In genomic region chr19:47436712-47437401, GRCh38 we compare ENCODE assay signal across 8 cellular contexts. TPM values are rescaled to one million over a fixed set of nuclear protein-coding genes. Genes with fewer than 3 reads are reported as not detected.
DNase-seq lines count a peak whose midpoint lies in the region; ATAC-seq and TF ChIP-seq lines count a peak whose summit lies in the region.

No MANE protein-coding gene starts in this region.

- H4K20me1 ChIP-seq in IMR-90 (ENCODE audit: insufficient read depth, low read length) (peaks cover 4% of the 10 kb centered on the region; the same call in 1 of the 2 replicates), PC-9 (ENCODE audit: insufficient read depth) (no peaks in the 10 kb centered on the region)

- no peak overlapping the region for H3K56ac ChIP-seq in IMR-90 (ENCODE audit: extremely low read depth, insufficient read depth, low read length)

- no peaks in the 10 kb centered on the region for H3K79me1 ChIP-seq in IMR-90 (ENCODE audit: low read depth in 1 of 2, low read length in 2 of 2)

- TF ChIP-seq RAD21 in IMR-90 (IDR thresholded peaks at IDR 0.05; ENCODE audit: low read length) = peak; percentile 93

- H3K23ac ChIP-seq in IMR-90 (ENCODE audit: low read depth, low read length) = no peak overlapping the region

- 49% methylated on average over 8 of the region's 17 CpGs; no CpG with 5 or more reads in 1 of the 2 experiments for WGBS in IMR-90 (ENCODE audit: extremely low coverage in 2 of 2, insufficient read length in 1 of 2), 2 experiments
- 52% methylated on average over 11 of the region's 17 CpGs for WGBS in esophagus muscularis mucosa

- H3K4me1 ChIP-seq in IMR-90 (ENCODE audit: control insufficient read depth, insufficient read depth, low read length) = no peaks in the 10 kb centered on the region
- no peaks in the 10 kb centered on the region for H3K4me1 ChIP-seq in PC-9 (replicated peaks; ENCODE audit: insufficient read depth)
- peaks cover 0 to 10% (median 6%) of the 10 kb centered on the region in 4 donors for H3K4me1 ChIP-seq in esophagus muscularis mucosa

- no peaks in the 10 kb centered on the region for H3K79me2 ChIP-seq in PC-9 (ENCODE audit: low read depth)

- H3K4me2 ChIP-seq in IMR-90 (ENCODE audit: low read depth, low read length) (no peak overlapping the region), PC-9 (no peak overlapping the region)

- no peak overlapping the region for H2BK120ac ChIP-seq in IMR-90 (ENCODE audit: low read depth, low read length)

- H3K27ac ChIP-seq in IMR-90 (ENCODE audit: insufficient read depth, low read length) (no peak overlapping the region), PC-9 (no peak overlapping the region), esophagus muscularis mucosa (replicated peaks in 1 of 4) (no peak overlapping the region)

- no peak overlapping the region for H3K4ac ChIP-seq in IMR-90 (ENCODE audit: low read depth, low read length)

- H3K36me3 Mint-ChIP-seq in natural killer cell treated with Interleukin-12 subunit alpha and Interleukin-12 subunit beta and Interleukin-15 and Interleukin-18, amount 100 ng/mL, for 72 hours = no peaks in the 10 kb centered on the region

- H4K5ac ChIP-seq in IMR-90 (ENCODE audit: low read depth, low read length) = no peak overlapping the region

- H3K9me2 ChIP-seq in PC-9 (ENCODE audit: insufficient read depth) = no peaks in the 10 kb centered on the region

- H2BK5ac ChIP-seq in IMR-90 (ENCODE audit: low read depth, low read length, poor library complexity, severe bottlenecking) = no peak overlapping the region

- H3K9me3 Mint-ChIP-seq in natural killer cell treated with Interleukin-12 subunit alpha and Interleukin-12 subunit beta and Interleukin-15 and Interleukin-18, amount 100 ng/mL, for 72 hours = no peaks in the 10 kb centered on the region

- no peak overlapping the region for H2BK15ac ChIP-seq in IMR-90 (ENCODE audit: low read depth, low read length)

- H3K9me3 ChIP-seq in IMR-90 (ENCODE audit: control insufficient read depth, insufficient read depth, low read length) = no peaks in the 10 kb centered on the region
- H3K9me3 ChIP-seq in PC-9 (ENCODE audit: insufficient read depth, low read depth) = no peaks in the 10 kb centered on the region
- H3K9me3 ChIP-seq in esophagus muscularis mucosa = no peaks in the 10 kb centered on the region

- peaks cover 15% of the 10 kb centered on the region for H3F3A ChIP-seq in PC-9 (ENCODE audit: insufficient read depth, low read depth)

- no peak overlapping the region for H4K8ac ChIP-seq in IMR-90 (ENCODE audit: low read depth in 2 of 2, low read length in 2 of 2)

- no peak overlapping the region for H3K27ac Mint-ChIP-seq in natural killer cell treated with Interleukin-12 subunit alpha and Interleukin-12 subunit beta and Interleukin-15 and Interleukin-18, amount 100 ng/mL, for 72 hours

- no peak for TF ChIP-seq EP300 in esophagus muscularis mucosa (IDR thresholded peaks at IDR 0.05)

- in situ Hi-C loops in IMR-90 (cut with MboI; ENCODE audit: low sequenced_read_pairs) = loop anchor here (5.0 to 10.0 kb wide), 2 partner anchors 270 to 348 kb away; no protein-coding TSS in a partner anchor

- H2AFZ ChIP-seq in IMR-90 (replicated peaks; ENCODE audit: low read length, poor library complexity) (peak overlapping the region; percentile 61), PC-9 (no peak overlapping the region)

- CTCF ChIA-PET in IMR-90 (lab: Yijun Ruan, JAX) (interaction anchor here (0.6 to 3.2 kb wide), 8 partner anchors 9 to 273 kb away, joined by 3 to 20 read pairs (median 7); no protein-coding TSS in a partner anchor), PC-9 (lab: Charles Lee) (interaction anchor here (0.5 to 1.5 kb wide), 16 partner anchors 9 to 625 kb away, joined by 3 to 27 read pairs (median 3); partner anchors contain the start of genes DHX34 and KPTN)

- no peak overlapping the region for H3K18ac ChIP-seq in IMR-90 (ENCODE audit: low read depth, low read length)

- ATAC-seq in IMR-90 (ENCODE audit: low read depth) = peak; percentile 96
- peak; percentile 83 to 91 for ATAC-seq in natural killer cell treated with Interleukin-12 subunit alpha and Interleukin-12 subunit beta and Interleukin-15 and Interleukin-18, amount 100 ng/mL, for 72 hours
- ATAC-seq in GM21723 (IDR thresholded peaks at IDR 0.05; ENCODE audit: unreplicated experiment) = no peak

- DNase-seq in DMS53 treated with DMSO at 0.1 percent for 48 hours (lab: John Stamatoyannopoulos, UW; ENCODE audit: unreplicated experiment) (peak; percentile 62), IMR-90 (peak; percentile 47), PC-9 (peak; percentile 60 to 77), activated T-cell treated with anti-CD3 and anti-CD28 coated beads for 48 hours (ENCODE audit: low read depth) (peak; percentile 76), esophagus muscularis mucosa (ENCODE audit: extremely low spot score) (peak; percentile 94)
- peak; percentile 82 for DNase-seq in natural killer cell treated with Interleukin-12 subunit alpha and Interleukin-12 subunit beta and Interleukin-15 and Interleukin-18, amount 100 ng/mL, for 72 hours (ENCODE audit: low spot score)
- peak; percentile 67 for DNase-seq in stimulated activated naive CD4-positive, alpha-beta T cell treated with Interleukin-2 at 50 U/mL for 16 hours (lab: John Stamatoyannopoulos, UW)

- H4K91ac ChIP-seq in IMR-90 (ENCODE audit: insufficient read depth, low read depth, low read length) = no peak overlapping the region

- H3K36me3 ChIP-seq in IMR-90 (ENCODE audit: control insufficient read depth, insufficient read depth, low read length) (no peaks in the 10 kb centered on the region), PC-9 (ENCODE audit: low read depth) (no peaks in the 10 kb centered on the region), esophagus muscularis mucosa (no peaks in the 10 kb centered on the region)

- TF ChIP-seq CTCF in IMR-90 (conservative IDR thresholded peaks at IDR 0.05; ENCODE audit: low read depth, low read length) (peak; percentile 82), PC-9 (conservative IDR thresholded peaks at IDR 0.05) (peak; percentile 98), esophagus muscularis mucosa (IDR thresholded peaks at IDR 0.05) (peak; percentile 84 to 94 (median 89))

- POLR2A ChIA-PET in IMR-90 (lab: Charles Lee; ENCODE audit: unreplicated experiment) (no interaction called here), PC-9 (lab: Charles Lee; ENCODE audit: unreplicated experiment) (interaction anchor here (0.6 kb wide), 1 partner anchor 1182 kb away, joined by 3 read pairs; the partner anchor contains the start of gene RPL18)

- BruUV-seq in IMR-90 (replicated peaks; lab: Mats Ljungman, UMichigan) = no TSS peak
- BruUV-seq in PC-9 (replicated peaks; lab: Mats Ljungman, UMichigan) = no TSS peak

- TF ChIP-seq POLR2A in IMR-90 (IDR thresholded peaks at IDR 0.05; ENCODE audit: low read depth, low read length) = no peak
- no peak for TF ChIP-seq POLR2A in esophagus muscularis mucosa (IDR thresholded peaks at IDR 0.05; ENCODE audit: low read depth)

- dilution Hi-C loops in IMR-90 (cut with HindIII; ENCODE audit: low sequenced_read_pairs, unreplicated experiment) = no loop called here

- H3K4me3 ChIP-seq in IMR-90 (ENCODE audit: insufficient read depth, low read depth, low read length) (no peak overlapping the region), PC-9 (no peak overlapping the region), esophagus muscularis mucosa (no peak overlapping the region)

- no peaks in the 10 kb centered on the region; the same call in 1 of the 2 replicates for H3K9me1 ChIP-seq in IMR-90 (ENCODE audit: insufficient read depth, low read length)

- no peak overlapping the region for H3K14ac ChIP-seq in IMR-90 (replicated peaks; ENCODE audit: low read depth, low read length)

- no peak overlapping the region for H2BK20ac ChIP-seq in IMR-90 (ENCODE audit: low read depth, low read length)

- peak overlapping the region; percentile 92 for H2AK9ac ChIP-seq in IMR-90 (replicated peaks; ENCODE audit: low read depth, low read length, poor library complexity)

- H3K27me3 Mint-ChIP-seq in natural killer cell treated with Interleukin-12 subunit alpha and Interleukin-12 subunit beta and Interleukin-15 and Interleukin-18, amount 100 ng/mL, for 72 hours = peaks cover 35 to 68% of the 10 kb centered on the region in 2 donors

- no peak overlapping the region for H3K4me3 Mint-ChIP-seq in natural killer cell treated with Interleukin-12 subunit alpha and Interleukin-12 subunit beta and Interleukin-15 and Interleukin-18, amount 100 ng/mL, for 72 hours

- intact Hi-C loops in IMR-90 (cut with micrococcal nuclease) (loop anchor here (1.0 to 5.0 kb wide), 5 partner anchors 45 to 270 kb away; partner anchors contain the start of genes KPTN and NAPA), PC-9 (cut with micrococcal nuclease; ENCODE audit: unreplicated experiment) (loop anchor here (1.0 to 2.0 kb wide), 4 partner anchors 46 to 270 kb away; partner anchors contain the start of gene BICRA), esophagus muscularis mucosa (cut with DNase I) (loop anchor here (1.0 to 10.0 kb wide), 5 partner anchors 45 to 348 kb away; partner anchors contain the start of gene KPTN)

- no peak overlapping the region for H2AK5ac ChIP-seq in IMR-90 (ENCODE audit: low read depth, low read length)

- H3K9ac ChIP-seq in IMR-90 (ENCODE audit: low read depth, low read length) = no peak overlapping the region

- H3K27me3 ChIP-seq in IMR-90 (ENCODE audit: control insufficient read depth, insufficient read depth, low read length) = peaks cover 15% of the 10 kb centered on the region
- peaks cover 28% of the 10 kb centered on the region for H3K27me3 ChIP-seq in PC-9 (ENCODE audit: insufficient read depth, low read depth)
- peaks cover 0 to 54% (median 0%) of the 10 kb centered on the region in 4 donors for H3K27me3 ChIP-seq in esophagus muscularis mucosa

- peaks cover 12 to 21% of the 10 kb centered on the region in 2 donors for H3K4me1 Mint-ChIP-seq in natural killer cell treated with Interleukin-12 subunit alpha and Interleukin-12 subunit beta and Interleukin-15 and Interleukin-18, amount 100 ng/mL, for 72 hours (ENCODE audit: low read depth in 2 of 2)

RNA-seq across cellular contexts. Expression of gene MEIS3, which starts 17.5 kb away (rescaled TPM):
- total RNA-seq in IMR-90 (2012; rRNA removed) (28.3 and 32.4 TPM in 2 replicates), PC-9 (2021) (1.9 and 4.9 TPM in 2 replicates), esophagus muscularis mucosa (10 to 100 TPM; 22.8 to 33.2 (median 30.7) TPM)
- polyA plus RNA-seq in IMR-90 (2012; rRNA removed) = 33.0 TPM in 2 replicates
- polyA plus RNA-seq in IMR-90 (2012; cell fraction: cytosol; rRNA removed) = 33.1 and 39.8 TPM in 2 replicates
- 97.7 and 112 TPM in 2 replicates for polyA plus RNA-seq in IMR-90 (2012; cell fraction: nucleus; rRNA removed; ENCODE audit: low replicate concordance)
- not detected for total RNA-seq in natural killer cell treated with Interleukin-12 subunit alpha and Interleukin-12 subunit beta and Interleukin-15 and Interleukin-18, amount 100 ng/mL, for 72 hours

RNA-seq across cellular contexts. Expression of gene SLC8A2, which starts 34.8 kb away (rescaled TPM):
- total RNA-seq in IMR-90 (2012; rRNA removed) (not detected in 2 replicates), PC-9 (2021) (not detected in 2 replicates), esophagus muscularis mucosa (10 to 100 TPM in 2 of 4 donors, 1 to 10 TPM in 2; 6.2 to 18.7 (median 10.4) TPM)
- polyA plus RNA-seq in IMR-90 (2012; rRNA removed) = 0.05 and 0.10 TPM in 2 replicates
- 0.14 TPM in 1 of 2 replicates, not detected in the other for polyA plus RNA-seq in IMR-90 (2012; cell fraction: cytosol; rRNA removed)
- 0.32 and 0.45 TPM in 2 replicates for polyA plus RNA-seq in IMR-90 (2012; cell fraction: nucleus; rRNA removed; ENCODE audit: low replicate concordance)
- total RNA-seq in natural killer cell treated with Interleukin-12 subunit alpha and Interleukin-12 subunit beta and Interleukin-15 and Interleukin-18, amount 100 ng/mL, for 72 hours = not detected

RNA-seq across cellular contexts. Expression of gene KPTN, which starts 47.2 kb away (rescaled TPM):
- 3.9 and 4.1 TPM in 2 replicates for total RNA-seq in IMR-90 (2012; rRNA removed)
- polyA plus RNA-seq in IMR-90 (2012; rRNA removed) = 13.5 and 15.4 TPM in 2 replicates
- 8.7 and 12.4 TPM in 2 replicates for polyA plus RNA-seq in IMR-90 (2012; cell fraction: cytosol; rRNA removed)
- 32.1 and 54.1 TPM in 2 replicates for polyA plus RNA-seq in IMR-90 (2012; cell fraction: nucleus; rRNA removed; ENCODE audit: low replicate concordance)
- total RNA-seq in PC-9 (2021) = 20.8 and 24.2 TPM in 2 replicates
- total RNA-seq in esophagus muscularis mucosa = 1 to 10 TPM; 2.3 to 9.4 (median 5.2) TPM
- total RNA-seq in natural killer cell treated with Interleukin-12 subunit alpha and Interleukin-12 subunit beta and Interleukin-15 and Interleukin-18, amount 100 ng/mL, for 72 hours = 10 to 100 TPM in 1 of 2 donors, 1 to 10 TPM in 1; 4.9 to 11.4 TPM
